2 cellular contexts compared by ENCODE assay signal in the genomic region with DNA sequence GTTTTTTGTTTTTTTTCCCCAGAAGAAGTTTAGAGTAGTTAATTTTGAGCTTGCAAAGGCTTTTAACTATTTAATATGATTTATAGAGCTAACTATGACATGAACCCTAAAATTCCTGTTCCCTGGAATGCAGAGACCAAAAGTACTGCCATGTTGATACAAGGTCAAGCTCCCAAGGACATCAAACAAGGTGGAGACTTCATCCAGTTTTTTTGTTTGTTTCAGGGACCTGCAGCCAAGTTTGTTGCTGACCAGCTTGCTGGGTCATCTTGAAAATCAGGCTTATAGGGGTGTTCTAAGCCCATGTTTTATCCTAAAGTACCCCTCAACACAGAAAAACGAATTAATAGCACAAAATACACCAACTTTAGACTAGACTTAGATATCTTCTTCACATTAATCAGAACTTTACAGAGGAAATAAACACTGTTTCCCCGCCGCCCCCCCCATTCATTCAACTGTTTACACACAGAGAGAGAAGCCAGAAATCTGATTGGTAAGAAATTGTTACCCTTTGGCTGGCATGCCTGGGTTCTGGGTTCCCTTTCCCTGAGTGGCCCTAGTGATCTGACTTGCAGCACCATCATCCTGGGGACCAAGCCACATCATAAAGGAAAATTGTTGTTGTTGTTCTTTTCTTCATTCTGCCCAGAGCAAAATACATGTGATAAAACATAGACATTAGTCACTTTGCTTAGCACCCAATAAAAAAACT.
A peak's percentile ranks its signal among the peaks of the same experiment; 100 is the strongest.
TF ChIP-seq lines count a peak whose summit lies in the region.

No MANE protein-coding gene starts in this region.

TF ChIP-seq in liver, 16 proteins besides CTCF, POLR2A, EP300 and RAD21:
- TF ChIP-seq, protein P1, sequence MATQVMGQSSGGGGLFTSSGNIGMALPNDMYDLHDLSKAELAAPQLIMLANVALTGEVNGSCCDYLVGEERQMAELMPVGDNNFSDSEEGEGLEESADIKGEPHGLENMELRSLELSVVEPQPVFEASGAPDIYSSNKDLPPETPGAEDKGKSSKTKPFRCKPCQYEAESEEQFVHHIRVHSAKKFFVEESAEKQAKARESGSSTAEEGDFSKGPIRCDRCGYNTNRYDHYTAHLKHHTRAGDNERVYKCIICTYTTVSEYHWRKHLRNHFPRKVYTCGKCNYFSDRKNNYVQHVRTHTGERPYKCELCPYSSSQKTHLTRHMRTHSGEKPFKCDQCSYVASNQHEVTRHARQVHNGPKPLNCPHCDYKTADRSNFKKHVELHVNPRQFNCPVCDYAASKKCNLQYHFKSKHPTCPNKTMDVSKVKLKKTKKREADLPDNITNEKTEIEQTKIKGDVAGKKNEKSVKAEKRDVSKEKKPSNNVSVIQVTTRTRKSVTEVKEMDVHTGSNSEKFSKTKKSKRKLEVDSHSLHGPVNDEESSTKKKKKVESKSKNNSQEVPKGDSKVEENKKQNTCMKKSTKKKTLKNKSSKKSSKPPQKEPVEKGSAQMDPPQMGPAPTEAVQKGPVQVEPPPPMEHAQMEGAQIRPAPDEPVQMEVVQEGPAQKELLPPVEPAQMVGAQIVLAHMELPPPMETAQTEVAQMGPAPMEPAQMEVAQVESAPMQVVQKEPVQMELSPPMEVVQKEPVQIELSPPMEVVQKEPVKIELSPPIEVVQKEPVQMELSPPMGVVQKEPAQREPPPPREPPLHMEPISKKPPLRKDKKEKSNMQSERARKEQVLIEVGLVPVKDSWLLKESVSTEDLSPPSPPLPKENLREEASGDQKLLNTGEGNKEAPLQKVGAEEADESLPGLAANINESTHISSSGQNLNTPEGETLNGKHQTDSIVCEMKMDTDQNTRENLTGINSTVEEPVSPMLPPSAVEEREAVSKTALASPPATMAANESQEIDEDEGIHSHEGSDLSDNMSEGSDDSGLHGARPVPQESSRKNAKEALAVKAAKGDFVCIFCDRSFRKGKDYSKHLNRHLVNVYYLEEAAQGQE (IDR thresholded peaks at IDR 0.05), result peak; percentile 22
- TF ChIP-seq, protein P2, sequence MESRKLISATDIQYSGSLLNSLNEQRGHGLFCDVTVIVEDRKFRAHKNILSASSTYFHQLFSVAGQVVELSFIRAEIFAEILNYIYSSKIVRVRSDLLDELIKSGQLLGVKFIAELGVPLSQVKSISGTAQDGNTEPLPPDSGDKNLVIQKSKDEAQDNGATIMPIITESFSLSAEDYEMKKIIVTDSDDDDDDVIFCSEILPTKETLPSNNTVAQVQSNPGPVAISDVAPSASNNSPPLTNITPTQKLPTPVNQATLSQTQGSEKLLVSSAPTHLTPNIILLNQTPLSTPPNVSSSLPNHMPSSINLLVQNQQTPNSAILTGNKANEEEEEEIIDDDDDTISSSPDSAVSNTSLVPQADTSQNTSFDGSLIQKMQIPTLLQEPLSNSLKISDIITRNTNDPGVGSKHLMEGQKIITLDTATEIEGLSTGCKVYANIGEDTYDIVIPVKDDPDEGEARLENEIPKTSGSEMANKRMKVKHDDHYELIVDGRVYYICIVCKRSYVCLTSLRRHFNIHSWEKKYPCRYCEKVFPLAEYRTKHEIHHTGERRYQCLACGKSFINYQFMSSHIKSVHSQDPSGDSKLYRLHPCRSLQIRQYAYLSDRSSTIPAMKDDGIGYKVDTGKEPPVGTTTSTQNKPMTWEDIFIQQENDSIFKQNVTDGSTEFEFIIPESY (IDR thresholded peaks at IDR 0.05), result no peak
- peak in 1 of 2 donors; percentile 8 for TF ChIP-seq JUND (IDR thresholded peaks at IDR 0.05)
- peak; percentile 40 for TF ChIP-seq YY1 (IDR thresholded peaks at IDR 0.05)
- peak in 1 of 2 donors; percentile 25 for TF ChIP-seq RXRA (IDR thresholded peaks at IDR 0.05)
- peak; percentile 17 for TF ChIP-seq FOXA1 (IDR thresholded peaks at IDR 0.05)
- TF ChIP-seq HNF4A (conservative IDR thresholded peaks at IDR 0.05), result peak; percentile 38 to 44
- TF ChIP-seq EGR1 (IDR thresholded peaks at IDR 0.05; ENCODE audit: low read depth in 2 of 2), result no peak
- peak; percentile 16 for TF ChIP-seq FOXA2 (IDR thresholded peaks at IDR 0.05)

TF ChIP-seq in HepG2, 621 proteins besides CTCF, POLR2A, EP300 and RAD21 (continued from another document):
- TF ChIP-seq NCOR1 (IDR thresholded peaks at IDR 0.05; ENCODE audit: borderline replicate concordance, low read length), result no peak
- no peak for TF ChIP-seq ELF3 (CRISPR knock-in tag; IDR thresholded peaks at IDR 0.05)
- TF ChIP-seq SRSF9 (IDR thresholded peaks at IDR 0.05; ENCODE audit: borderline replicate concordance, insufficient read depth, low read depth, low read length, poor library complexity, severe bottlenecking), result no peak
- TF ChIP-seq, protein P3, sequence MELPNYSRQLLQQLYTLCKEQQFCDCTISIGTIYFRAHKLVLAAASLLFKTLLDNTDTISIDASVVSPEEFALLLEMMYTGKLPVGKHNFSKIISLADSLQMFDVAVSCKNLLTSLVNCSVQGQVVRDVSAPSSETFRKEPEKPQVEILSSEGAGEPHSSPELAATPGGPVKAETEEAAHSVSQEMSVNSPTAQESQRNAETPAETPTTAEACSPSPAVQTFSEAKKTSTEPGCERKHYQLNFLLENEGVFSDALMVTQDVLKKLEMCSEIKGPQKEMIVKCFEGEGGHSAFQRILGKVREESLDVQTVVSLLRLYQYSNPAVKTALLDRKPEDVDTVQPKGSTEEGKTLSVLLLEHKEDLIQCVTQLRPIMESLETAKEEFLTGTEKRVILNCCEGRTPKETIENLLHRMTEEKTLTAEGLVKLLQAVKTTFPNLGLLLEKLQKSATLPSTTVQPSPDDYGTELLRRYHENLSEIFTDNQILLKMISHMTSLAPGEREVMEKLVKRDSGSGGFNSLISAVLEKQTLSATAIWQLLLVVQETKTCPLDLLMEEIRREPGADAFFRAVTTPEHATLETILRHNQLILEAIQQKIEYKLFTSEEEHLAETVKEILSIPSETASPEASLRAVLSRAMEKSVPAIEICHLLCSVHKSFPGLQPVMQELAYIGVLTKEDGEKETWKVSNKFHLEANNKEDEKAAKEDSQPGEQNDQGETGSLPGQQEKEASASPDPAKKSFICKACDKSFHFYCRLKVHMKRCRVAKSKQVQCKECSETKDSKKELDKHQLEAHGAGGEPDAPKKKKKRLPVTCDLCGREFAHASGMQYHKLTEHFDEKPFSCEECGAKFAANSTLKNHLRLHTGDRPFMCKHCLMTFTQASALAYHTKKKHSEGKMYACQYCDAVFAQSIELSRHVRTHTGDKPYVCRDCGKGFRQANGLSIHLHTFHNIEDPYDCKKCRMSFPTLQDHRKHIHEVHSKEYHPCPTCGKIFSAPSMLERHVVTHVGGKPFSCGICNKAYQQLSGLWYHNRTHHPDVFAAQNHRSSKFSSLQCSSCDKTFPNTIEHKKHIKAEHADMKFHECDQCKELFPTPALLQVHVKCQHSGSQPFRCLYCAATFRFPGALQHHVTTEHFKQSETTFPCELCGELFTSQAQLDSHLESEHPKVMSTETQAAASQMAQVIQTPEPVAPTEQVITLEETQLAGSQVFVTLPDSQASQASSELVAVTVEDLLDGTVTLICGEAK (IDR thresholded peaks at IDR 0.05), result no peak
- TF ChIP-seq, protein P3 (CRISPR knock-in tag; IDR thresholded peaks at IDR 0.05), result no peak
- no peak for TF ChIP-seq ISL2 (CRISPR knock-in tag; IDR thresholded peaks at IDR 0.05)
TF ChIP-seq in HepG2: peak in this region for 0.
